In the genomic region with DNA sequence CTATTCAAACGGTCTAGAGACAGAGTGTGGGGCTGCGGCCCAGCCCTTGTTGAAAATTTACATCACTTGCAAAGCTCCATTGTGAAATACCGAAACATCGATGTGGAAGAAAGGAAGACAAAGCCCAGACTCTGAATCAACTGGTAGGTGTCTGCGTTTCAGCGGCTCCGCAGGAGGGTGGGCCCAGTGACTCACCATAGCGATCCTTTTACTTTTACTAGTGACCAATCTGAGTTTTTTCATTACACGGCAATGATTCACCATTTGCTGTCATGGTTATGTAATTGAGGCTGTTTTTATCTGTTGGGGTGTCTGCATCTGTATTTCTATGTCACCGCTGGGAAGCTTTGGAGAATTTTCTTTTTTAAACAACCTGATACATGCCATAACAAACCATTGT, we compare ENCODE assay signal across 12 cellular contexts.
DNase-seq lines count a peak whose midpoint lies in the region; ATAC-seq, FAIRE-seq and TF ChIP-seq lines count a peak whose summit lies in the region.
"Had no signal": no experiment of that assay in that cellular context is flagged by ENCODE, and none has a peak within 500 bp of the region (broad histone marks: within the 10 kb centered on the region; RNA-seq: fewer than 3 reads in every experiment).

No MANE protein-coding gene starts in this region.

- no peak overlapping the region for H3K18ac ChIP-seq in IMR-90 (ENCODE audit: low read depth, low read length)

- H3K4me1 Mint-ChIP-seq in Calu3 (ENCODE audit: low read depth, unreplicated experiment) = peaks cover 12% of the 10 kb centered on the region
- H3K4me1 Mint-ChIP-seq in WTC11 = no peaks in the 10 kb centered on the region
- H3K4me1 Mint-ChIP-seq in activated naive CD8-positive, alpha-beta T cell treated with anti-CD3 and anti-CD28 coated beads for 36 hours = no peaks in the 10 kb centered on the region
- H3K4me1 Mint-ChIP-seq: central memory CD8-positive, alpha-beta T cell; T-cell had no signal

- H3K23ac ChIP-seq in IMR-90 (ENCODE audit: low read depth, low read length) = no peak overlapping the region

- H2BK20ac ChIP-seq in IMR-90 (ENCODE audit: low read depth, low read length) = no peak overlapping the region

- H3K56ac ChIP-seq in IMR-90 (ENCODE audit: extremely low read depth, insufficient read depth, low read length) = no peak overlapping the region

- no peak overlapping the region for H3K4me3 Mint-ChIP-seq in Calu3 (ENCODE audit: low read depth, unreplicated experiment)
- H3K4me3 Mint-ChIP-seq in WTC11 = no peak overlapping the region
- no peak overlapping the region for H3K4me3 Mint-ChIP-seq in activated naive CD8-positive, alpha-beta T cell treated with anti-CD3 and anti-CD28 coated beads for 36 hours
- H3K4me3 Mint-ChIP-seq: central memory CD8-positive, alpha-beta T cell; T-cell had no signal

- H3K27ac Mint-ChIP-seq in Calu3 (ENCODE audit: unreplicated experiment) (peak overlapping the region; percentile 31), WTC11 (no peak overlapping the region)
- no peak overlapping the region for H3K27ac Mint-ChIP-seq in activated naive CD8-positive, alpha-beta T cell treated with anti-CD3 and anti-CD28 coated beads for 36 hours
- H3K27ac Mint-ChIP-seq: T-cell had no signal

- dilution Hi-C loops in IMR-90 (cut with HindIII; ENCODE audit: low sequenced_read_pairs, unreplicated experiment) = no loop called here

- no CpG with 5 or more reads among the region's 10 CpGs for WGBS in IMR-90 (ENCODE audit: extremely low coverage in 2 of 2, insufficient read length in 1 of 2), 2 experiments
- 31% methylated on average over 10 of the region's 10 CpGs for WGBS in HepG2 (ENCODE audit: low lambda C conversion rate)

- H3K4me2 ChIP-seq in IMR-90 (ENCODE audit: low read depth, low read length) (no peak overlapping the region), HepG2 (ENCODE audit: low read depth, low read length) (no peak overlapping the region)

- H2BK15ac ChIP-seq in IMR-90 (ENCODE audit: low read depth, low read length) = no peak overlapping the region

- no peak overlapping the region for H2BK120ac ChIP-seq in IMR-90 (ENCODE audit: low read depth, low read length)

- H3K9me3 Mint-ChIP-seq in Calu3 (ENCODE audit: low read depth, unreplicated experiment) (peaks cover 3% of the 10 kb centered on the region), WTC11 (peaks cover 38% of the 10 kb centered on the region)
- H3K9me3 Mint-ChIP-seq in activated naive CD8-positive, alpha-beta T cell treated with anti-CD3 and anti-CD28 coated beads for 36 hours = peaks cover 15% of the 10 kb centered on the region

- POLR2A ChIA-PET in IMR-90 (lab: Charles Lee; ENCODE audit: unreplicated experiment) = no interaction called here
- POLR2A ChIA-PET in WTC11 (lab: Charles Lee) = no interaction called here
- POLR2A ChIA-PET in HepG2 (lab: Yijun Ruan, JAX) = no interaction called here

- peak overlapping the region; percentile 25 for H2AFZ ChIP-seq in IMR-90 (replicated peaks; ENCODE audit: low read length, poor library complexity)
- H2AFZ ChIP-seq in HepG2 (ENCODE audit: low read length) = no peak overlapping the region

- H3K36me3 Mint-ChIP-seq in Calu3 (ENCODE audit: insufficient read depth, unreplicated experiment) (no peaks in the 10 kb centered on the region), WTC11 (peaks cover 21% of the 10 kb centered on the region)
- H3K36me3 Mint-ChIP-seq in activated naive CD8-positive, alpha-beta T cell treated with anti-CD3 and anti-CD28 coated beads for 36 hours = peaks cover 2% of the 10 kb centered on the region

- H3K4me1 ChIP-seq in IMR-90 (ENCODE audit: control insufficient read depth, insufficient read depth, low read length) = no peaks in the 10 kb centered on the region; the same call in 1 of the 2 replicates
- H3K4me1 ChIP-seq in HepG2 (ENCODE audit: insufficient read depth, low read length) = no peaks in the 10 kb centered on the region
- H3K4me1 ChIP-seq in HAP-1 = no peaks in the 10 kb centered on the region
- H3K4me1 ChIP-seq: sigmoid colon had no signal

- no peaks in the 10 kb centered on the region for H3K79me2 ChIP-seq in HepG2 (ENCODE audit: insufficient read depth, low read length)

- no peak overlapping the region for H3K4ac ChIP-seq in IMR-90 (ENCODE audit: low read depth, low read length)

- H3K9me3 ChIP-seq in IMR-90 (ENCODE audit: control insufficient read depth, insufficient read depth, low read length) (peaks cover 17% of the 10 kb centered on the region), HepG2 (ENCODE audit: low read length) (peaks cover 16% of the 10 kb centered on the region), HAP-1 (peaks cover 20% of the 10 kb centered on the region; the same call in 1 of the 2 replicates)

- no peak overlapping the region for H2AK9ac ChIP-seq in IMR-90 (replicated peaks; ENCODE audit: low read depth, low read length, poor library complexity)

- H3K27ac ChIP-seq in IMR-90 (ENCODE audit: insufficient read depth, low read length) (no peak overlapping the region), HepG2 (ENCODE audit: extremely low read length, insufficient read depth, low read length) (no peak overlapping the region)
- H3K27ac ChIP-seq: sigmoid colon had no signal

- in situ Hi-C loops in IMR-90 (cut with MboI; ENCODE audit: low sequenced_read_pairs) (no loop called here), HepG2 (cut with HindIII; ENCODE audit: extremely low pct_ligation_motif_present, low pct_unique_long_range_greater_than_20kb) (no loop called here), HAP-1 (cut with MboI; ENCODE audit: low sequenced_read_pairs) (no loop called here)

- no peaks in the 10 kb centered on the region for H4K20me1 ChIP-seq in IMR-90 (ENCODE audit: insufficient read depth, low read length)
- no peaks in the 10 kb centered on the region for H4K20me1 ChIP-seq in HepG2 (ENCODE audit: insufficient read depth, low read length)

- no peak for TF ChIP-seq RAD21 in IMR-90 (IDR thresholded peaks at IDR 0.05; ENCODE audit: low read length)
- TF ChIP-seq RAD21 in HepG2 (CRISPR knock-in tag; IDR thresholded peaks at IDR 0.05) = no peak

- peak; percentile 74 for DNase-seq in Calu3
- peak; percentile 92 for DNase-seq in IMR-90
- DNase-seq in WTC11 (ENCODE audit: low spot score) = no peak
- no peak for DNase-seq in HepG2 (ENCODE audit: low spot score)
- DNase-seq in NCI-H2227 treated with DMSO at 0.1 percent for 48 hours (lab: John Stamatoyannopoulos, UW) = no peak
- DNase-seq in HAP-1 (ENCODE audit: low spot score in 2 of 2) = no peak
- DNase-seq in activated naive CD8-positive, alpha-beta T cell treated with anti-CD3 and anti-CD28 coated beads for 36 hours = no peak
- DNase-seq: NCI-H2107, sigmoid colon had no signal

- H3K4me3 ChIP-seq in IMR-90 (ENCODE audit: insufficient read depth, low read depth, low read length) (no peak overlapping the region), HepG2 (replicated peaks in 1 of 3; ENCODE audit: insufficient read depth in 1 of 3, low read depth in 2 of 3, low read length in 3 of 3) (no peak overlapping the region), HAP-1 (no peak overlapping the region)
- H3K4me3 ChIP-seq: sigmoid colon had no signal

- peak; percentile 86 for ATAC-seq in IMR-90 (ENCODE audit: low read depth)
- ATAC-seq in WTC11 = peak; percentile 46
- ATAC-seq in HepG2 = no peak
- no peak for ATAC-seq in HG02678 (IDR thresholded peaks at IDR 0.05; ENCODE audit: unreplicated experiment)
- ATAC-seq: T-cell had no signal

- H4K91ac ChIP-seq in IMR-90 (ENCODE audit: insufficient read depth, low read depth, low read length) = no peak overlapping the region

- no peak overlapping the region for H3K9ac ChIP-seq in IMR-90 (ENCODE audit: low read depth, low read length)
- no peak overlapping the region for H3K9ac ChIP-seq in HepG2 (ENCODE audit: insufficient read depth, low read depth, low read length)

- no peak overlapping the region for H4K5ac ChIP-seq in IMR-90 (ENCODE audit: low read depth, low read length)

- TF ChIP-seq CTCF in Calu3 (IDR thresholded peaks at IDR 0.05; ENCODE audit: unreplicated experiment) (no peak), IMR-90 (conservative IDR thresholded peaks at IDR 0.05; ENCODE audit: low read depth, low read length) (no peak), WTC11 (IDR thresholded peaks at IDR 0.05) (no peak), HepG2 (CRISPR knock-in tag; IDR thresholded peaks at IDR 0.05) (no peak)

- H2BK5ac ChIP-seq in IMR-90 (ENCODE audit: low read depth, low read length, poor library complexity, severe bottlenecking) = no peak overlapping the region

- CTCF ChIA-PET in Calu3 (lab: Charles Lee) = interaction anchor here (0.7 kb wide), 1 partner anchor 140 kb away, joined by 3 read pairs; no protein-coding TSS in a partner anchor
- CTCF ChIA-PET in IMR-90 (lab: Yijun Ruan, JAX) = no interaction called here
- CTCF ChIA-PET in WTC11 (lab: Charles Lee) = interaction anchor here (1.3 kb wide), 1 partner anchor 80 kb away, joined by 4 read pairs; no protein-coding TSS in a partner anchor
- CTCF ChIA-PET in HepG2 (lab: Yijun Ruan, JAX; ENCODE audit: low intra/inter-chr PET ratio, low total read pairs) = no interaction called here

- no peak for TF ChIP-seq EP300 in HepG2 (IDR thresholded peaks at IDR 0.05; ENCODE audit: low read depth in 2 of 2, low read length in 2 of 2)
- TF ChIP-seq EP300 in HepG2 (CRISPR knock-in tag; IDR thresholded peaks at IDR 0.05; ENCODE audit: borderline replicate concordance) = no peak

- H3K27me3 Mint-ChIP-seq in Calu3 (ENCODE audit: unreplicated experiment) = no peaks in the 10 kb centered on the region
- peaks cover 7% of the 10 kb centered on the region for H3K27me3 Mint-ChIP-seq in WTC11 (ENCODE audit: low read depth)
- no peaks in the 10 kb centered on the region for H3K27me3 Mint-ChIP-seq in activated naive CD8-positive, alpha-beta T cell treated with anti-CD3 and anti-CD28 coated beads for 36 hours
- H3K27me3 Mint-ChIP-seq: central memory CD8-positive, alpha-beta T cell; T-cell had no signal

- no peaks in the 10 kb centered on the region for H3K79me1 ChIP-seq in IMR-90 (ENCODE audit: low read depth in 1 of 2, low read length in 2 of 2)

- no peak for FAIRE-seq in HepG2 (lab: Jason Lieb, UNC)

- H4K8ac ChIP-seq in IMR-90 (ENCODE audit: low read depth in 2 of 2, low read length in 2 of 2) = no peak overlapping the region

- H3K27me3 ChIP-seq in IMR-90 (ENCODE audit: control insufficient read depth, insufficient read depth, low read length) (peaks cover 6% of the 10 kb centered on the region), HepG2 (ENCODE audit: control insufficient read depth in 1 of 2, insufficient read depth in 2 of 2, low read length in 2 of 2) (no peaks in the 10 kb centered on the region; a peak in 1 of 5 replicates), HAP-1 (ENCODE audit: low read depth) (no peaks in the 10 kb centered on the region)
- H3K27me3 ChIP-seq: sigmoid colon had no signal

- intact Hi-C loops in Calu3 (cut with micrococcal nuclease; ENCODE audit: unreplicated experiment) = loop anchor here (2.0 kb wide), 1 partner anchor 70 kb away; no protein-coding TSS in a partner anchor
- intact Hi-C loops in IMR-90 (cut with micrococcal nuclease) = no loop called here
- intact Hi-C loops in HepG2 (cut with micrococcal nuclease; ENCODE audit: unreplicated experiment) = no loop called here

- no peak for TF ChIP-seq POLR2A in IMR-90 (IDR thresholded peaks at IDR 0.05; ENCODE audit: low read depth, low read length)
- TF ChIP-seq POLR2A in HepG2 (IDR thresholded peaks at IDR 0.05; ENCODE audit: insufficient read depth in 1 of 2, low read depth in 2 of 2, low read length in 2 of 2) = no peak

- no peak overlapping the region for H3K14ac ChIP-seq in IMR-90 (replicated peaks; ENCODE audit: low read depth, low read length)

- H3K36me3 ChIP-seq in IMR-90 (ENCODE audit: control insufficient read depth, insufficient read depth, low read length) (no peaks in the 10 kb centered on the region), HepG2 (replicated peaks in 1 of 2; ENCODE audit: control insufficient read depth in 1 of 2, insufficient read depth in 2 of 2, low read length in 2 of 2) (no peaks in the 10 kb centered on the region), HAP-1 (replicated peaks) (no peaks in the 10 kb centered on the region)
- H3K36me3 ChIP-seq: sigmoid colon had no signal

- H2AK5ac ChIP-seq in IMR-90 (ENCODE audit: low read depth, low read length) = no peak overlapping the region

- BruUV-seq in Calu3 (replicated peaks; lab: Mats Ljungman, UMichigan) (no TSS peak), IMR-90 (replicated peaks; lab: Mats Ljungman, UMichigan) (no TSS peak), HepG2 (replicated peaks; lab: Mats Ljungman, UMichigan) (no TSS peak)

- peaks cover 6% of the 10 kb centered on the region; the same call in 1 of the 2 replicates for H3K9me1 ChIP-seq in IMR-90 (ENCODE audit: insufficient read depth, low read length)

Comparison
In these comparisons a context has a peak if more than half of its experiments do, and no peak if none do; other contexts are left out.
1. DNase-seq: peak in Calu3 (single experiment) and IMR-90 (single experiment); none in WTC11 (single experiment), HepG2 (single experiment), NCI-H2227 treated with DMSO at 0.1 percent for 48 hours (single experiment), HAP-1 (0 of 2) and activated naive CD8-positive, alpha-beta T cell treated with anti-CD3 and anti-CD28 coated beads for 36 hours (single experiment).
2. ATAC-seq: peak in IMR-90 (single experiment) and WTC11 (single experiment); none in HepG2 (single experiment) and HG02678 (single experiment).
3. CTCF ChIA-PET loops: an anchor here in Calu3 (0.7 kb wide) and WTC11 (1.3 kb wide); none called in IMR-90 and HepG2.